Comparison of ENCODE assay signal across 8 cellular contexts in the genomic region with DNA sequence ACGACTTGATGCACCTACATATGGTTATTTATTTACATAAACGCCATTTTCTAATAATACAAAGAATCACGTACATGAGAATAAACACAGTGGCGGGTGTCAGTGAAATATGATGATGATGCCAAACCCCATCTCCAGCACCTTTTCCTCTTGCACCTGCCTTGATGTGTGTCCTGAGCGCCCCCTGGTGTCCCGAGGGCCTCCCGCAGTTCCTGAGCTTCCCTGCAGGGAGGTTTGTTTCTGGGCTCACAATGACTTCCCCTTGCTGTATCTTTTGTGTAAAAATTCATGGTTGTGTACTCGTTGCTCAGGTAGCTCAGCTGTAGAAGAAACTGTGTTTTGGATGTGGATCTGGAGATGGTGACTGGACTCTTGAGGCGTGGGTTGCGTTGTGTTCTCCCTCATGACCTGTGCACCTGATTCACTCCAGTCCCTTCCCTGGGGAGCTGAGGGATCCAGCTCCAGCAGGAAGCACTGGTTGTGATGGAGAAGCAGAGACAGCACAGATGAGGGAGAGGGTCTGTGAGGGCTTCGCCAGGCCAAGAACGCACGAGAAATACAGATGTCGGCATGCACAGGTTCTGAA.
DNase-seq lines count a peak whose midpoint lies in the region; ATAC-seq, FAIRE-seq and TF ChIP-seq lines count a peak whose summit lies in the region.

No MANE protein-coding gene starts in this region.

- H3K9me3 ChIP-seq in kidney (ENCODE audit: control insufficient read depth in 1 of 2, low read length in 2 of 2) (no peaks in the 10 kb centered on the region), upper lobe of right lung (no peaks in the 10 kb centered on the region)

- H3K4me1 ChIP-seq in kidney (ENCODE audit: control insufficient read depth in 1 of 2, insufficient read depth in 1 of 2, low read depth in 1 of 2, low read length in 2 of 2) (no peaks in the 10 kb centered on the region), upper lobe of right lung (no peaks in the 10 kb centered on the region)

- no peak overlapping the region for H3K27ac ChIP-seq in kidney (ENCODE audit: low read depth in 2 of 2, low read length in 2 of 2)
- H3K27ac ChIP-seq in upper lobe of right lung, result no peak overlapping the region

- TF ChIP-seq CTCF in GM12865 (IDR thresholded peaks at IDR 0.05; ENCODE audit: insufficient read depth, low read depth, low read length, missing control alignments) (peak; percentile 78), NB4 (IDR thresholded peaks at IDR 0.05; ENCODE audit: low read depth, low read length) (peak; percentile 91), kidney (IDR thresholded peaks at IDR 0.05; ENCODE audit: borderline replicate concordance, extremely low read depth, insufficient read depth) (peak; percentile 15), upper lobe of right lung (IDR thresholded peaks at IDR 0.05) (peak; percentile 54)

- ATAC-seq in upper lobe of right lung, result peak; percentile 70
- ATAC-seq in GM21447 (IDR thresholded peaks at IDR 0.05; ENCODE audit: unreplicated experiment), result no peak
- no peak for ATAC-seq in HG02938 (IDR thresholded peaks at IDR 0.05; ENCODE audit: unreplicated experiment)

- no peak overlapping the region for H3K9ac ChIP-seq in kidney (ENCODE audit: low read length in 2 of 2)

- H3K4me3 ChIP-seq in GM12865 (ENCODE audit: low read depth, low read length) (no peak overlapping the region), NB4 (ENCODE audit: low read depth, low read length) (no peak overlapping the region), kidney (ENCODE audit: low read length in 2 of 2) (no peak overlapping the region), upper lobe of right lung (no peak overlapping the region)

- TF ChIP-seq POLR2A in NB4 (IDR thresholded peaks at IDR 0.05; ENCODE audit: extremely low read depth, insufficient read length), result no peak

- H3K27me3 ChIP-seq in upper lobe of right lung, result no peaks in the 10 kb centered on the region

- no peaks in the 10 kb centered on the region for H3K36me3 ChIP-seq in kidney (ENCODE audit: control insufficient read depth in 1 of 2, insufficient read depth in 2 of 2, low read length in 2 of 2)
- no peaks in the 10 kb centered on the region for H3K36me3 ChIP-seq in upper lobe of right lung

- no peak for FAIRE-seq in kidney (lab: Jason Lieb, UNC)

- DNase-seq in GM12865 (ENCODE audit: low read depth) (peak; percentile 68), NB4 (ENCODE audit: low read depth) (peak; percentile 66), kidney (no peak), upper lobe of right lung (peak; percentile 75), EL (no peak)
- peak; percentile 52 to 57 for DNase-seq in activated CD4-positive, alpha-beta T cell treated with anti-CD3 and anti-CD28 coated beads, Interleukin-2, amount 50 U/mL, for 4 hours

- intact Hi-C loops in kidney (cut with DNase I), result no loop called here
- intact Hi-C loops in upper lobe of right lung (cut with DNase I), result no loop called here

Comparison
In these comparisons a context has a peak if more than half of its experiments do, and no peak if none do; other contexts are left out.
1. DNase-seq: peak in GM12865 (single experiment), NB4 (single experiment), activated CD4-positive, alpha-beta T cell treated with anti-CD3 and anti-CD28 coated beads, Interleukin-2, amount 50 U/mL, for 4 hours (2 of 2) and upper lobe of right lung (single experiment); none in kidney (single experiment) and EL (single experiment).
2. CTCF ChIP-seq: peak in every context shown above with its lines; median percentile 91 in NB4; 78 in GM12865; 54 in upper lobe of right lung; 15 in kidney.